Comparison of ENCODE assay signal across 9 cellular contexts in the genomic region with DNA sequence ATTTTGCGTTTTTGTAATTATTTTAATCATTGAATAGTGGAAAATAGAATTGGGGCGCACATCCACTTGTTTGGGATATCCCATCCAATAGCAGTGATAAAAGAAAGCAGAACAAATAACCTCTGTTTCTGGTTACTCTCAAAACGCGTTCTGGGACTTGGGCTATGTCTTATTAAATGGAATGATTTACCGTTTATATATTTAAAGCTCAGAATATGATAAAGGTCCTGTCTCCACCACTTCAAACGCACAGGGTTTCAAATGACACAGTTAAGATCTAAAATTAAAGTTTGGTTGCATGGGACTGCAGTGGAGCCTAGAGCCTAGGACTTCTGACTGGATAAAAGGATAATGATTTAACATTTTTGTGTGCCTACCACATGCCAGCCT. TPM values are rescaled to one million over a fixed set of nuclear protein-coding genes. Genes with fewer than 3 reads are reported as not detected.
DNase-seq lines count a peak whose midpoint lies in the region; ATAC-seq and TF ChIP-seq lines count a peak whose summit lies in the region.
"Had no signal": no experiment of that assay in that cellular context is flagged by ENCODE, and none has a peak within 500 bp of the region (broad histone marks: within the 10 kb centered on the region; RNA-seq: fewer than 3 reads in every experiment).

No MANE protein-coding gene starts in this region.

- H3K9me3 ChIP-seq in adrenal gland (replicated peaks in 1 of 3) (no peaks in the 10 kb centered on the region), tibial artery (no peaks in the 10 kb centered on the region)

- H3K4me1 ChIP-seq in adrenal gland (replicated peaks in 1 of 2) (peaks cover 17 to 52% of the 10 kb centered on the region in 2 donors), tibial artery (peaks cover 0 to 36% (median 27%) of the 10 kb centered on the region in 4 donors)

- DNase-seq in activated naive CD4-positive, alpha-beta T cell treated with anti-CD3 and anti-CD28 coated beads, Interleukin-2, amount 10 ng/mL, durations not matched to agents 7 days and 5 days = no peak
- no peak for DNase-seq in activated naive CD4-positive, alpha-beta T cell (lab: John Stamatoyannopoulos, UW)
- DNase-seq in adrenal gland (peak in 1 of 7 donors; percentile 10), memory B cell (ENCODE audit: low spot score in 2 of 2) (no peak), tibial artery (no peak), SW480 (ENCODE audit: low spot score) (no peak), SIG-M5 treated with dmso at 0.1 percent for 504 hours (lab: John Stamatoyannopoulos, UW; ENCODE audit: unreplicated experiment) (no peak), amygdala (lab: John Stamatoyannopoulos, UW) (no peak)
- DNase-seq: Calu3 had no signal

- peak overlapping the region in 1 of 4 donors; percentile 88 for H3K4me3 ChIP-seq in adrenal gland
- peak overlapping the region; percentile 87 to 96 for H3K4me3 ChIP-seq in tibial artery

- H3K36me3 Mint-ChIP-seq in activated naive CD4-positive, alpha-beta T cell treated with anti-CD3 and anti-CD28 coated beads, Interleukin-2, amount 10 ng/mL, durations not matched to agents 7 days and 5 days = peaks cover 42% of the 10 kb centered on the region
- H3K36me3 Mint-ChIP-seq in memory B cell = peaks cover 26% of the 10 kb centered on the region

- peaks cover 7% of the 10 kb centered on the region for H3K27me3 Mint-ChIP-seq in activated naive CD4-positive, alpha-beta T cell treated with anti-CD3 and anti-CD28 coated beads, Interleukin-2, amount 10 ng/mL, durations not matched to agents 7 days and 5 days
- H3K27me3 Mint-ChIP-seq in memory B cell = no peaks in the 10 kb centered on the region

- WGBS in adrenal gland, 4 donors = 31 to 48% (median 43%) methylated on average over 6 of the region's 6 CpGs

- no peaks in the 10 kb centered on the region for H3K9me3 Mint-ChIP-seq in activated naive CD4-positive, alpha-beta T cell treated with anti-CD3 and anti-CD28 coated beads, Interleukin-2, amount 10 ng/mL, durations not matched to agents 7 days and 5 days
- H3K9me3 Mint-ChIP-seq in memory B cell = no peaks in the 10 kb centered on the region

- peak overlapping the region; percentile 99 for H3K27ac Mint-ChIP-seq in activated naive CD4-positive, alpha-beta T cell treated with anti-CD3 and anti-CD28 coated beads, Interleukin-2, amount 10 ng/mL, durations not matched to agents 7 days and 5 days
- peak overlapping the region; percentile 100 for H3K27ac Mint-ChIP-seq in memory B cell

- peak overlapping the region; percentile 99 for H3K4me3 Mint-ChIP-seq in activated naive CD4-positive, alpha-beta T cell treated with anti-CD3 and anti-CD28 coated beads, Interleukin-2, amount 10 ng/mL, durations not matched to agents 7 days and 5 days
- H3K4me3 Mint-ChIP-seq in memory B cell = peak overlapping the region; percentile 94

- TF ChIP-seq CTCF in adrenal gland (IDR thresholded peaks at IDR 0.05) (no peak), tibial artery (IDR thresholded peaks at IDR 0.05) (no peak)

- H3K36me3 ChIP-seq in adrenal gland (replicated peaks in 1 of 2) (peaks cover 0 to 19% of the 10 kb centered on the region in 2 donors), tibial artery (peaks cover 12 to 18% (median 14%) of the 10 kb centered on the region in 3 donors)

- TF ChIP-seq POLR2A in adrenal gland (IDR thresholded peaks at IDR 0.05) = no peak

- H3K27ac ChIP-seq in adrenal gland (peak overlapping the region; percentile 99 to 100 (median 100)), tibial artery (peak overlapping the region; percentile 100)

- no peak for ATAC-seq in memory B cell (ENCODE audit: low read depth)

- intact Hi-C loops in adrenal gland (cut with DNase I) = no loop called here
- intact Hi-C loops in tibial artery (cut with DNase I; ENCODE audit: low total_unique reads) = no loop called here

- H3K27me3 ChIP-seq in adrenal gland (no peaks in the 10 kb centered on the region), tibial artery (no peaks in the 10 kb centered on the region)

- H3K4me1 Mint-ChIP-seq in activated naive CD4-positive, alpha-beta T cell treated with anti-CD3 and anti-CD28 coated beads, Interleukin-2, amount 10 ng/mL, durations not matched to agents 7 days and 5 days = peaks cover 41% of the 10 kb centered on the region
- peaks cover 38% of the 10 kb centered on the region for H3K4me1 Mint-ChIP-seq in memory B cell

- CTCF ChIA-PET in activated naive CD4-positive, alpha-beta T cell treated with anti-CD3 and anti-CD28 coated beads, Interleukin-2, amount 10 ng/mL, durations not matched to agents 7 days and 5 days (lab: Charles Lee) = interaction anchor here (0.9 to 2.6 kb wide), 4 partner anchors 10 to 39 kb away, joined by 3 to 6 read pairs (median 4); no protein-coding TSS in a partner anchor

RNA-seq across cellular contexts. Expression of gene HSPA8, which starts 2.3 kb away (rescaled TPM):
- total RNA-seq in adrenal gland = 1,000 to 10,000 TPM in 1 of 8 donors, 100 to 1,000 TPM in 7; 464 to 2,466 (median 820) TPM
- polyA plus RNA-seq in adrenal gland = 1,000 to 10,000 TPM in 1 of 3 donors, 100 to 1,000 TPM in 1, 10 to 100 TPM in 1; 81.6 to 4,262 (median 125) TPM
